Comparison of ENCODE assay signal across 8 cellular contexts in the genomic region with DNA sequence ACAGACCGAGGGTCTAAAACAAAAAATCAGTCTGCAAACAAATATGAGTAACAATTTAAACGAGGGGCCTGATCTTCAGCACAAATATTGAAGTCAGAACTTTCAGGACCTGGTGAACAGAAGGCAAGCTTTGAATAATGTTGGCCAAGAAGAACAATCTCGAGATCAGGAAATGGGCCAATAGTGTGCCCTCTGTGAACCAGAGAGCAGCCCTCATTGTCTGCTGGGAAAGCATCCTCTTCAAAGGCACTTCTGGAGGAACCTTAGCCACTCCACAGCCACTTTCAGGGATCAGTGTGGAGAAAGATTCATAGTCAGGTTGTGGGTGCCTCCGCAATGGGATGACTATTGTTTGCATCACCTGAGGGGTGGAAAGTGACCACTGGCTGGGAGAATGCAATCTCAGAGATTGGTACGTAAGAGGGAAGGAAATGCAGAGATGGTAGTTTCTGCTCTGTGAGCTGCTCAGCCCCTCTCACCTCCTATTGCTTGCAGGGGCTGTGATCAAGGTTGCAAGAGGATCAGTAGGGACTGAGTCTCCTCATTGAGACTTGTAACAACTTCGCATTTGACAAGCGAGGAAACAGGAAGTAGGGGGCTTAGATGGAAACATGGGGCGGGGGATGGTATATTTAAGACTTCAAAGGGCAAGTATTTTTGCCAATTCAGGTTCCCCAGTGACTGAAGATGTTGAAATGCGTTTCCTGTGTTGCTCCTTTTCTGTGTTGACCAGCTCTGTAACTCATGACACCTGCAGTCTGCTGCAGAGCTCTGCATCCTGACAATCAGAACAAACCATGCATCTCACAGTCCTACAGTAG. TPM values are rescaled to one million over a fixed set of nuclear protein-coding genes. Genes with fewer than 3 reads are reported as not detected.
DNase-seq lines count a peak whose midpoint lies in the region; ATAC-seq, FAIRE-seq and TF ChIP-seq lines count a peak whose summit lies in the region.

No MANE protein-coding gene starts in this region.

- POLR2A ChIA-PET in WTC11 (lab: Charles Lee): interaction anchor here (0.5 to 1.7 kb wide), 3 partner anchors 27 to 518 kb away, joined by 3 to 9 read pairs (median 6); a partner anchor contains a TSS

- ATAC-seq in HG03520 (IDR thresholded peaks at IDR 0.05; ENCODE audit: unreplicated experiment) (peak; percentile 54), WTC11 (peak; percentile 62), HG02623 (IDR thresholded peaks at IDR 0.05; ENCODE audit: unreplicated experiment) (no peak)
- peak; percentile 53 to 61 for ATAC-seq in natural killer cell treated with Interleukin-12 subunit alpha and Interleukin-12 subunit beta and Interleukin-15 and Interleukin-18, amount 100 ng/mL, for 72 hours

- no peaks in the 10 kb centered on the region; the same call in 1 of the 2 replicates for H3K36me3 Mint-ChIP-seq in WTC11
- no peaks in the 10 kb centered on the region for H3K36me3 Mint-ChIP-seq in natural killer cell treated with Interleukin-12 subunit alpha and Interleukin-12 subunit beta and Interleukin-15 and Interleukin-18, amount 100 ng/mL, for 72 hours

- H3K9me3 Mint-ChIP-seq in WTC11: peaks cover 22% of the 10 kb centered on the region
- no peaks in the 10 kb centered on the region for H3K9me3 Mint-ChIP-seq in natural killer cell treated with Interleukin-12 subunit alpha and Interleukin-12 subunit beta and Interleukin-15 and Interleukin-18, amount 100 ng/mL, for 72 hours

- H3K27ac Mint-ChIP-seq in WTC11: peak overlapping the region; percentile 65
- peak overlapping the region; percentile 28 to 55 for H3K27ac Mint-ChIP-seq in natural killer cell treated with Interleukin-12 subunit alpha and Interleukin-12 subunit beta and Interleukin-15 and Interleukin-18, amount 100 ng/mL, for 72 hours

- H3K4me1 Mint-ChIP-seq in WTC11: peaks cover 54% of the 10 kb centered on the region
- peaks cover 14 to 18% of the 10 kb centered on the region in 2 donors for H3K4me1 Mint-ChIP-seq in natural killer cell treated with Interleukin-12 subunit alpha and Interleukin-12 subunit beta and Interleukin-15 and Interleukin-18, amount 100 ng/mL, for 72 hours (ENCODE audit: low read depth in 2 of 2)

- H3K4me3 Mint-ChIP-seq in WTC11: no peak overlapping the region
- H3K4me3 Mint-ChIP-seq in natural killer cell treated with Interleukin-12 subunit alpha and Interleukin-12 subunit beta and Interleukin-15 and Interleukin-18, amount 100 ng/mL, for 72 hours: peak overlapping the region; percentile 24

- DNase-seq in GF-D8 (lab: John Stamatoyannopoulos, UW): peak; percentile 64
- no peak for DNase-seq in WTC11 (ENCODE audit: low spot score)
- DNase-seq in natural killer cell treated with Interleukin-12 subunit alpha and Interleukin-12 subunit beta and Interleukin-15 and Interleukin-18, amount 100 ng/mL, for 72 hours (ENCODE audit: low spot score): no peak
- DNase-seq in occipital lobe (lab: John Stamatoyannopoulos, UW): no peak
- no peak for DNase-seq in NCI-H748 (lab: John Stamatoyannopoulos, UW; ENCODE audit: unreplicated experiment)
- no peak for DNase-seq in H54 (ENCODE audit: insufficient read length, low spot score)

- no peaks in the 10 kb centered on the region for H3K27me3 Mint-ChIP-seq in WTC11 (ENCODE audit: low read depth)
- no peaks in the 10 kb centered on the region for H3K27me3 Mint-ChIP-seq in natural killer cell treated with Interleukin-12 subunit alpha and Interleukin-12 subunit beta and Interleukin-15 and Interleukin-18, amount 100 ng/mL, for 72 hours

- no peak for FAIRE-seq in H54 (lab: Jason Lieb, UNC)

- TF ChIP-seq CTCF in WTC11 (IDR thresholded peaks at IDR 0.05): no peak

- CTCF ChIA-PET in WTC11 (lab: Charles Lee): interaction anchor here (0.8 to 1.0 kb wide), 4 partner anchors 12 to 567 kb away, joined by 3 to 5 read pairs (median 4); no protein-coding TSS in a partner anchor

- no peak for TF ChIP-seq POLR2A in H54 (IDR thresholded peaks at IDR 0.05; ENCODE audit: low read depth, low read length)

TF ChIP-seq in WTC11, 78 proteins besides CTCF, POLR2A, EP300 and RAD21:
- TF ChIP-seq, protein P1, sequence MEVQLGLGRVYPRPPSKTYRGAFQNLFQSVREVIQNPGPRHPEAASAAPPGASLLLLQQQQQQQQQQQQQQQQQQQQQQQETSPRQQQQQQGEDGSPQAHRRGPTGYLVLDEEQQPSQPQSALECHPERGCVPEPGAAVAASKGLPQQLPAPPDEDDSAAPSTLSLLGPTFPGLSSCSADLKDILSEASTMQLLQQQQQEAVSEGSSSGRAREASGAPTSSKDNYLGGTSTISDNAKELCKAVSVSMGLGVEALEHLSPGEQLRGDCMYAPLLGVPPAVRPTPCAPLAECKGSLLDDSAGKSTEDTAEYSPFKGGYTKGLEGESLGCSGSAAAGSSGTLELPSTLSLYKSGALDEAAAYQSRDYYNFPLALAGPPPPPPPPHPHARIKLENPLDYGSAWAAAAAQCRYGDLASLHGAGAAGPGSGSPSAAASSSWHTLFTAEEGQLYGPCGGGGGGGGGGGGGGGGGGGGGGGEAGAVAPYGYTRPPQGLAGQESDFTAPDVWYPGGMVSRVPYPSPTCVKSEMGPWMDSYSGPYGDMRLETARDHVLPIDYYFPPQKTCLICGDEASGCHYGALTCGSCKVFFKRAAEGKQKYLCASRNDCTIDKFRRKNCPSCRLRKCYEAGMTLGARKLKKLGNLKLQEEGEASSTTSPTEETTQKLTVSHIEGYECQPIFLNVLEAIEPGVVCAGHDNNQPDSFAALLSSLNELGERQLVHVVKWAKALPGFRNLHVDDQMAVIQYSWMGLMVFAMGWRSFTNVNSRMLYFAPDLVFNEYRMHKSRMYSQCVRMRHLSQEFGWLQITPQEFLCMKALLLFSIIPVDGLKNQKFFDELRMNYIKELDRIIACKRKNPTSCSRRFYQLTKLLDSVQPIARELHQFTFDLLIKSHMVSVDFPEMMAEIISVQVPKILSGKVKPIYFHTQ (CRISPR knock-in tag; IDR thresholded peaks at IDR 0.05): no peak
- TF ChIP-seq ZNF317 (CRISPR knock-in tag; IDR thresholded peaks at IDR 0.05; ENCODE audit: borderline replicate concordance, low read depth) (no peak), CREM (CRISPR knock-in tag; IDR thresholded peaks at IDR 0.05) (no peak)

RNA-seq across cellular contexts. Expression of a gene that starts 28.4 kb away (rescaled TPM):
- total RNA-seq in WTC11 (2021) (30.5 to 37.9 TPM (median 31.2 TPM) in 3 replicates), occipital lobe (90.5 TPM)
- total RNA-seq in natural killer cell treated with Interleukin-12 subunit alpha and Interleukin-12 subunit beta and Interleukin-15 and Interleukin-18, amount 100 ng/mL, for 72 hours: 10 to 100 TPM; 67.2 to 77.4 TPM

RNA-seq across cellular contexts. Expression of a gene that starts 58.9 kb away (rescaled TPM):
- 0.96 to 1.1 TPM (median 1.1 TPM) in 3 replicates for total RNA-seq in WTC11 (2021)
- 1 to 10 TPM; 1.6 to 2.4 TPM for total RNA-seq in natural killer cell treated with Interleukin-12 subunit alpha and Interleukin-12 subunit beta and Interleukin-15 and Interleukin-18, amount 100 ng/mL, for 72 hours
- total RNA-seq in occipital lobe: 0.47 TPM
